Comparison of ENCODE assay signal across 19 cellular contexts in genomic region chr4:59571805-59572430, GRCh38.
A peak's percentile ranks its signal among the peaks of the same experiment; 100 is the strongest.
DNase-seq lines count a peak whose midpoint lies in the region; ATAC-seq, FAIRE-seq and TF ChIP-seq lines count a peak whose summit lies in the region.
"Had no signal": no experiment of that assay in that cellular context is flagged by ENCODE, and none has a peak within 500 bp of the region (broad histone marks: within the 10 kb centered on the region; RNA-seq: fewer than 3 reads in every experiment).

No MANE protein-coding gene starts in this region.

- H3K4me1 Mint-ChIP-seq in neural progenitor cell = no peaks in the 10 kb centered on the region
- H3K4me1 Mint-ChIP-seq in activated naive CD8-positive, alpha-beta T cell treated with anti-CD3 and anti-CD28 coated beads, Interleukin-2, amount 50 U/mL, for 24 hours = peaks cover 1% of the 10 kb centered on the region
- H3K4me1 Mint-ChIP-seq: natural killer cell had no signal

- H3K27me3 ChIP-seq in neural progenitor cell (no peaks in the 10 kb centered on the region), Peyer's patch (no peaks in the 10 kb centered on the region)

- no peak for TF ChIP-seq CTCF in OCI-LY7 (conservative IDR thresholded peaks at IDR 0.05; ENCODE audit: low read length)
- TF ChIP-seq CTCF in neural progenitor cell (IDR thresholded peaks at IDR 0.05) = no peak
- TF ChIP-seq CTCF in RWPE1 (conservative IDR thresholded peaks at IDR 0.05; ENCODE audit: low read depth) = no peak
- no peak for TF ChIP-seq CTCF in Peyer's patch (IDR thresholded peaks at IDR 0.05)

- H3K79me2 ChIP-seq in OCI-LY7 (ENCODE audit: insufficient read depth, low read depth, low read length) = no peaks in the 10 kb centered on the region
- H3K79me2 ChIP-seq in neural progenitor cell (ENCODE audit: low read depth) = no peaks in the 10 kb centered on the region

- no peak overlapping the region for H3K27ac Mint-ChIP-seq in neural progenitor cell
- H3K27ac Mint-ChIP-seq in activated naive CD8-positive, alpha-beta T cell treated with anti-CD3 and anti-CD28 coated beads, Interleukin-2, amount 50 U/mL, for 24 hours = no peak overlapping the region
- H3K27ac Mint-ChIP-seq: activated T-helper 2 cell treated with anti-CD3 and anti-CD28 coated beads, Interferon-gamma antibody, Interleukin-2, Interleukin-4, amounts not matched to agents 10 μg/mL and 5 μg/mL and 100 μg/mL, durations not matched to agents 14 hours and 24 hours and 36 hours; natural killer cell had no signal

- H3K4me1 ChIP-seq in OCI-LY7 (ENCODE audit: insufficient read depth, low read length, poor library complexity, severe bottlenecking) (peaks cover 5% of the 10 kb centered on the region), neural progenitor cell (no peaks in the 10 kb centered on the region), Peyer's patch (no peaks in the 10 kb centered on the region)

- no peaks in the 10 kb centered on the region for H3K9me3 Mint-ChIP-seq in neural progenitor cell
- H3K9me3 Mint-ChIP-seq in activated naive CD8-positive, alpha-beta T cell treated with anti-CD3 and anti-CD28 coated beads, Interleukin-2, amount 50 U/mL, for 24 hours = peaks cover 5% of the 10 kb centered on the region

- TF ChIP-seq POLR2A in GM12892 (IDR thresholded peaks at IDR 0.05; ENCODE audit: low read depth, low read length) = no peak
- no peak for TF ChIP-seq POLR2A in Peyer's patch (IDR thresholded peaks at IDR 0.05)

- DNase-seq in LHCN-M2 (ENCODE audit: low read depth) (peak; percentile 39), NCI-H2081 treated with DMSO at 0.1 percent for 48 hours (lab: John Stamatoyannopoulos, UW) (peak; percentile 11), OCI-LY7 (ENCODE audit: low spot score) (no peak), neural progenitor cell (ENCODE audit: low spot score) (no peak), RWPE1 (ENCODE audit: low spot score) (no peak), GM12892 (ENCODE audit: insufficient read length) (no peak), Peyer's patch (no peak)
- no peak for DNase-seq in activated naive CD8-positive, alpha-beta T cell treated with anti-CD3 and anti-CD28 coated beads, Interleukin-2, amount 50 U/mL, for 24 hours
- DNase-seq: activated CD4-positive, alpha-beta T cell treated with anti-CD3 and anti-CD28 coated beads for 1 hour; AML-193; cortex of kidney; hippocampal formation; islet precursor cell; natural killer cell; PC-9; SK-N-SH; T-helper 9 cell had no signal

- ATAC-seq in activated naive CD8-positive, alpha-beta T cell treated with anti-CD3 and anti-CD28 coated beads, Interleukin-2, amount 50 U/mL, for 24 hours = no peak
- ATAC-seq: natural killer cell had no signal

- H3K27me3 Mint-ChIP-seq in neural progenitor cell (ENCODE audit: insufficient read depth, low read depth) = no peaks in the 10 kb centered on the region
- H3K27me3 Mint-ChIP-seq in activated naive CD8-positive, alpha-beta T cell treated with anti-CD3 and anti-CD28 coated beads, Interleukin-2, amount 50 U/mL, for 24 hours = no peaks in the 10 kb centered on the region

- H3K4me3 Mint-ChIP-seq in neural progenitor cell = no peak overlapping the region
- no peak overlapping the region for H3K4me3 Mint-ChIP-seq in activated naive CD8-positive, alpha-beta T cell treated with anti-CD3 and anti-CD28 coated beads, Interleukin-2, amount 50 U/mL, for 24 hours
- H3K4me3 Mint-ChIP-seq: natural killer cell had no signal

- FAIRE-seq in GM12892 (lab: Jason Lieb, UNC) = no peak

- H3K36me3 Mint-ChIP-seq in neural progenitor cell = no peaks in the 10 kb centered on the region
- no peaks in the 10 kb centered on the region for H3K36me3 Mint-ChIP-seq in activated naive CD8-positive, alpha-beta T cell treated with anti-CD3 and anti-CD28 coated beads, Interleukin-2, amount 50 U/mL, for 24 hours (ENCODE audit: low read depth)
- H3K36me3 Mint-ChIP-seq: natural killer cell had no signal

- H3K9ac ChIP-seq in neural progenitor cell = no peak overlapping the region
- H3K9ac ChIP-seq: SK-N-SH had no signal

- BruUV-seq in OCI-LY7 (replicated peaks; lab: Mats Ljungman, UMichigan) = no TSS peak

- CTCF ChIA-PET in OCI-LY7 (lab: Charles Lee; ENCODE audit: unreplicated experiment) (no interaction called here), RWPE1 (lab: Yijun Ruan, JAX) (no interaction called here)

- H2AFZ ChIP-seq in OCI-LY7 (ENCODE audit: low read length) (no peak overlapping the region), neural progenitor cell (replicated peaks) (peak overlapping the region; percentile 53)
- H2AFZ ChIP-seq: PC-9 had no signal

- no peaks in the 10 kb centered on the region for H3F3A ChIP-seq in neural progenitor cell (ENCODE audit: low read depth)

- H3K4me2 ChIP-seq in OCI-LY7 (ENCODE audit: low read length) (0 out of 2 replicates have a peak overlapping the region, but pooled peaks have one; percentile 14), neural progenitor cell (no peak overlapping the region)
- H3K4me2 ChIP-seq: PC-9, SK-N-SH had no signal

- no peaks in the 10 kb centered on the region for H3K9me2 ChIP-seq in OCI-LY7 (ENCODE audit: insufficient read depth, low read length)
- H3K9me2 ChIP-seq: SK-N-SH had no signal

- no peaks in the 10 kb centered on the region for H4K20me1 ChIP-seq in OCI-LY7 (ENCODE audit: insufficient read depth, low read length)
- H4K20me1 ChIP-seq in neural progenitor cell (ENCODE audit: low read depth) = no peaks in the 10 kb centered on the region

- POLR2A ChIA-PET in OCI-LY7 (lab: Charles Lee) (interaction anchor here (0.6 kb wide), 1 partner anchor 1549 kb away, joined by 3 read pairs; no protein-coding TSS in a partner anchor), RWPE1 (lab: Yijun Ruan, JAX; ENCODE audit: low non-redundant PET) (no interaction called here)

- peak overlapping the region; percentile 29 for H3K27ac ChIP-seq in OCI-LY7 (ENCODE audit: low read depth, low read length, poor library complexity, severe bottlenecking)
- no peak overlapping the region for H3K27ac ChIP-seq in neural progenitor cell
- H3K27ac ChIP-seq in RWPE1 = no peak overlapping the region
- no peak overlapping the region for H3K27ac ChIP-seq in Peyer's patch
- H3K27ac ChIP-seq: PC-9 had no signal

- H3K9me3 ChIP-seq in OCI-LY7 (ENCODE audit: low read length) = no peaks in the 10 kb centered on the region
- H3K9me3 ChIP-seq in neural progenitor cell (ENCODE audit: low read depth) = no peaks in the 10 kb centered on the region
- H3K9me3 ChIP-seq in Peyer's patch = no peaks in the 10 kb centered on the region
- H3K9me3 ChIP-seq: SK-N-SH had no signal

- no peaks in the 10 kb centered on the region for H3K36me3 ChIP-seq in OCI-LY7 (ENCODE audit: insufficient read depth, low read length)
- H3K36me3 ChIP-seq in neural progenitor cell = no peaks in the 10 kb centered on the region
- H3K36me3 ChIP-seq in Peyer's patch = no peaks in the 10 kb centered on the region

- no peak overlapping the region for H3K4me3 ChIP-seq in OCI-LY7 (ENCODE audit: low read depth, low read length, poor library complexity, severe bottlenecking)
- H3K4me3 ChIP-seq in neural progenitor cell = no peak overlapping the region
- no peak overlapping the region for H3K4me3 ChIP-seq in Peyer's patch
- H3K4me3 ChIP-seq: PC-9, smooth muscle cell had no signal

- intact Hi-C loops in OCI-LY7 (cut with micrococcal nuclease; ENCODE audit: unreplicated experiment) = no loop called here

Comparison
In these comparisons a context has a peak if more than half of its experiments do, and no peak if none do; other contexts are left out.
1. DNase-seq: peak in LHCN-M2 (single experiment) and NCI-H2081 treated with DMSO at 0.1 percent for 48 hours (single experiment); none in OCI-LY7 (single experiment), neural progenitor cell (single experiment), activated naive CD8-positive, alpha-beta T cell treated with anti-CD3 and anti-CD28 coated beads, Interleukin-2, amount 50 U/mL, for 24 hours (single experiment), RWPE1 (single experiment), GM12892 (single experiment) and Peyer's patch (0 of 3).